Comparison of ENCODE assay signal across 8 cellular contexts in genomic region chr11:46489668-46490560, GRCh38.
DNase-seq lines count a peak whose midpoint lies in the region; ATAC-seq and TF ChIP-seq lines count a peak whose summit lies in the region.

No MANE protein-coding gene starts in this region.

- DNase-seq in COLO668 (lab: John Stamatoyannopoulos, UW; ENCODE audit: unreplicated experiment) (peak; percentile 36), NCI-H2227 treated with DMSO at 0.1 percent for 48 hours (lab: John Stamatoyannopoulos, UW) (peak; percentile 66), foreskin keratinocyte (peak in 1 of 2 donors; percentile 34), retinal pigment epithelial cell (ENCODE audit: low read depth) (peak; percentile 26), NCI-H1048 (lab: John Stamatoyannopoulos, UW) (no peak)
- DNase-seq in activated CD4-positive, alpha-beta T cell treated with anti-CD3 and anti-CD28 coated beads, Interleukin-2, amount 10 ng/mL, durations not matched to agents 7 days and 5 days, result peak; percentile 57

- CTCF ChIA-PET in activated CD4-positive, alpha-beta T cell treated with anti-CD3 and anti-CD28 coated beads, Interleukin-2, amount 10 ng/mL, durations not matched to agents 7 days and 5 days (lab: Charles Lee), result interaction anchor here (0.8 to 1.7 kb wide), 10 partner anchors 12 to 593 kb away, joined by 3 to 6 read pairs (median 4); partner anchors contain the start of genes ATG13 and HARBI1

- H3K4me3 ChIP-seq in retinal pigment epithelial cell (ENCODE audit: low read length), result no peak overlapping the region

- ATAC-seq in GM21529 (IDR thresholded peaks at IDR 0.05; ENCODE audit: unreplicated experiment) (peak; percentile 82), foreskin keratinocyte (peak; percentile 71), HG02870 (IDR thresholded peaks at IDR 0.05; ENCODE audit: unreplicated experiment) (no peak)

- H3K27ac ChIP-seq in foreskin keratinocyte, result no peak overlapping the region

- POLR2A ChIA-PET in activated CD4-positive, alpha-beta T cell treated with anti-CD3 and anti-CD28 coated beads, Interleukin-2, amount 10 ng/mL, durations not matched to agents 7 days and 5 days (lab: Charles Lee), result no interaction called here

- no peaks in the 10 kb centered on the region for H3K27me3 ChIP-seq in foreskin keratinocyte

- TF ChIP-seq CTCF in foreskin keratinocyte (conservative IDR thresholded peaks at IDR 0.05) (peak; percentile 73), retinal pigment epithelial cell (conservative IDR thresholded peaks at IDR 0.05; ENCODE audit: low read depth, low read length) (peak; percentile 81)

- no peak overlapping the region for H3K27ac Mint-ChIP-seq in activated CD4-positive, alpha-beta T cell treated with anti-CD3 and anti-CD28 coated beads, Interleukin-2, amount 10 ng/mL, durations not matched to agents 7 days and 5 days

- peaks cover 9% of the 10 kb centered on the region for H3K36me3 Mint-ChIP-seq in activated CD4-positive, alpha-beta T cell treated with anti-CD3 and anti-CD28 coated beads, Interleukin-2, amount 10 ng/mL, durations not matched to agents 7 days and 5 days (ENCODE audit: low read depth)

- H3K9me3 Mint-ChIP-seq in activated CD4-positive, alpha-beta T cell treated with anti-CD3 and anti-CD28 coated beads, Interleukin-2, amount 10 ng/mL, durations not matched to agents 7 days and 5 days, result no peaks in the 10 kb centered on the region

- no peak overlapping the region for H3K4me3 Mint-ChIP-seq in activated CD4-positive, alpha-beta T cell treated with anti-CD3 and anti-CD28 coated beads, Interleukin-2, amount 10 ng/mL, durations not matched to agents 7 days and 5 days

- H3K27me3 Mint-ChIP-seq in activated CD4-positive, alpha-beta T cell treated with anti-CD3 and anti-CD28 coated beads, Interleukin-2, amount 10 ng/mL, durations not matched to agents 7 days and 5 days, result no peaks in the 10 kb centered on the region

- H3K4me1 ChIP-seq in foreskin keratinocyte, result peaks cover 8% of the 10 kb centered on the region

- H3K4me1 Mint-ChIP-seq in activated CD4-positive, alpha-beta T cell treated with anti-CD3 and anti-CD28 coated beads, Interleukin-2, amount 10 ng/mL, durations not matched to agents 7 days and 5 days, result peaks cover 6% of the 10 kb centered on the region
